ENCODE assay signal across 20 cellular contexts in the genomic region with DNA sequence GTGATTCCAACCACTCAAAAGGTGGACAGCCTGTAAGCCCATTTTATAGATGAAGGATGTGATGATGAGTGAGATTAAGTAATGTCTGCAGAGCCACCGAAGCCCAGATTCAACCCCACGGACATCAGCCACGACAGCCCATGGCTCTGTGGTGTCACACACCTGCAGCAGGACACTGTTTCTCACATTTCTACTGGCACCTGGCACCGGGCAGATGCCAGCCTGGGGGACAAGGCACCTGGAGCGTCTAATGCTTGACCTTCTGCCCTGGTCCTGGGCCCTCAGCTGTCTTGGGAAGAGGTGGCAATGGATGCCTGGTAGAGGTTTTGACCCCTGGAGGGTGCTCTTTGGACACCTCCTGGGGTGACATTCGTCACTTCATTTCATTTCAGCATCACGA.
DNase-seq lines count a peak whose midpoint lies in the region; ATAC-seq and TF ChIP-seq lines count a peak whose summit lies in the region.
"Had no signal": no experiment of that assay in that cellular context is flagged by ENCODE, and none has a peak within 500 bp of the region (broad histone marks: within the 10 kb centered on the region; RNA-seq: fewer than 3 reads in every experiment).

No MANE protein-coding gene starts in this region.

- intact Hi-C loops in left cardiac atrium (cut with DNase I): no loop called here

- peaks cover 37% of the 10 kb centered on the region for H3K4me1 Mint-ChIP-seq in stimulated activated memory B cell treated with anti-CD40 and anti-IgM and Interleukin-4, amounts not matched to agents 10 μg/mL and 1 μg/mL and 100 μg/mL, for 72 hours

- peaks cover 5% of the 10 kb centered on the region for H3K9me3 Mint-ChIP-seq in stimulated activated memory B cell treated with anti-CD40 and anti-IgM and Interleukin-4, amounts not matched to agents 10 μg/mL and 1 μg/mL and 100 μg/mL, for 72 hours
- H3K9me3 Mint-ChIP-seq: CD8-positive, alpha-beta memory T cell had no signal

- POLR2A ChIA-PET in GM10248 (lab: Yijun Ruan, JAX): no interaction called here

- H3K4me3 ChIP-seq in coronary artery: no peak overlapping the region
- H3K4me3 ChIP-seq: MG63, SJCRH30 had no signal

- no peak overlapping the region for H3K4me3 Mint-ChIP-seq in stimulated activated memory B cell treated with anti-CD40 and anti-IgM and Interleukin-4, amounts not matched to agents 10 μg/mL and 1 μg/mL and 100 μg/mL, for 72 hours
- H3K4me3 Mint-ChIP-seq: CD8-positive, alpha-beta memory T cell had no signal

- peak; percentile 25 for DNase-seq in NCI-H146 (lab: John Stamatoyannopoulos, UW)
- no peak for DNase-seq in NCI-H146 treated with DMSO at 0.1 percent for 48 hours (lab: John Stamatoyannopoulos, UW; ENCODE audit: unreplicated experiment)
- peak; percentile 30 for DNase-seq in NAMALWA (ENCODE audit: low spot score)
- peak; percentile 56 for DNase-seq in coronary artery (ENCODE audit: low spot score)
- DNase-seq in left cardiac atrium: no peak
- DNase-seq in GM10248 (ENCODE audit: extremely low spot score): no peak
- DNase-seq: CD8-positive, alpha-beta memory T cell; DMS79 treated with DMSO at 0.1 percent for 48 hours; GDM1; KG1; MG63; NCI-H1105 treated with DMSO at 0.1 percent for 48 hours; NCI-H187 treated with DMSO at 0.1 percent for 48 hours; NCI-H345; NCI-H526 treated with DMSO at 0.1 percent for 48 hours; OCI-M1; SJCRH30 had no signal

- no peak overlapping the region for H3K27ac ChIP-seq in coronary artery
- H3K27ac ChIP-seq: 22Rv1, SJCRH30 had no signal

- peak overlapping the region; percentile 96 for H3K27ac Mint-ChIP-seq in stimulated activated memory B cell treated with anti-CD40 and anti-IgM and Interleukin-4, amounts not matched to agents 10 μg/mL and 1 μg/mL and 100 μg/mL, for 72 hours
- H3K27ac Mint-ChIP-seq: CD8-positive, alpha-beta memory T cell had no signal

- CTCF ChIA-PET in GM10248 (lab: Yijun Ruan, JAX): interaction anchor here (0.9 kb wide), 1 partner anchor 40 kb away, joined by 3 read pairs; no protein-coding TSS in a partner anchor

- no peaks in the 10 kb centered on the region for H3K27me3 Mint-ChIP-seq in stimulated activated memory B cell treated with anti-CD40 and anti-IgM and Interleukin-4, amounts not matched to agents 10 μg/mL and 1 μg/mL and 100 μg/mL, for 72 hours

- no peak for ATAC-seq in stimulated activated memory B cell treated with anti-CD40 and anti-IgM and Interleukin-4, amounts not matched to agents 10 μg/mL and 1 μg/mL and 100 μg/mL, for 72 hours
- ATAC-seq in left cardiac atrium: no peak
- no peak for ATAC-seq in GM21423 (IDR thresholded peaks at IDR 0.05; ENCODE audit: unreplicated experiment)

- no peaks in the 10 kb centered on the region for H3K36me3 Mint-ChIP-seq in stimulated activated memory B cell treated with anti-CD40 and anti-IgM and Interleukin-4, amounts not matched to agents 10 μg/mL and 1 μg/mL and 100 μg/mL, for 72 hours
- H3K36me3 Mint-ChIP-seq: CD8-positive, alpha-beta memory T cell had no signal

- TF ChIP-seq CTCF in coronary artery (IDR thresholded peaks at IDR 0.05) (no peak), GM10248 (IDR thresholded peaks at IDR 0.05; ENCODE audit: control extremely low read depth, extremely low read depth, low read depth, missing control alignments) (no peak)

Comparison
In these comparisons a context has a peak if more than half of its experiments do, and no peak if none do; other contexts are left out.
1. DNase-seq: peak in NCI-H146 (single experiment), NAMALWA (single experiment) and coronary artery (single experiment); none in NCI-H146 treated with DMSO at 0.1 percent for 48 hours (single experiment), left cardiac atrium (single experiment) and GM10248 (single experiment).